Comparison of ENCODE assay signal across 8 cellular contexts in genomic region chr2:160407393-160408204, GRCh38.
DNase-seq lines count a peak whose midpoint lies in the region; ATAC-seq, FAIRE-seq and TF ChIP-seq lines count a peak whose summit lies in the region.

No MANE protein-coding gene starts in this region.

- peaks cover 74% of the 10 kb centered on the region for H3K79me2 ChIP-seq in mammary epithelial cell (ENCODE audit: insufficient read depth, low read length)

- H3K9me3 ChIP-seq in mammary epithelial cell (replicated peaks; ENCODE audit: insufficient read depth, low read length) (no peaks in the 10 kb centered on the region), kidney (ENCODE audit: control insufficient read depth in 1 of 2, low read length in 2 of 2) (no peaks in the 10 kb centered on the region)

- ATAC-seq in GM21529 (IDR thresholded peaks at IDR 0.05; ENCODE audit: unreplicated experiment), result peak; percentile 64

- dilution Hi-C loops in mammary epithelial cell (cut with HindIII; ENCODE audit: low sequenced_read_pairs), result no loop called here

- no peaks in the 10 kb centered on the region for H3K36me3 ChIP-seq in mammary epithelial cell (ENCODE audit: insufficient read depth, low read length)
- H3K36me3 ChIP-seq in kidney (ENCODE audit: control insufficient read depth in 1 of 2, insufficient read depth in 2 of 2, low read length in 2 of 2), result no peaks in the 10 kb centered on the region

- peaks cover 6% of the 10 kb centered on the region for H3K27me3 Mint-ChIP-seq in IgD-negative memory B cell

- peak overlapping the region; percentile 86 for H3K9ac ChIP-seq in mammary epithelial cell (ENCODE audit: insufficient read depth, low read length)
- H3K9ac ChIP-seq in kidney (ENCODE audit: low read length in 2 of 2), result peak overlapping the region in 1 of 2 donors; percentile 65

- in situ Hi-C loops in mammary epithelial cell (cut with MboI; ENCODE audit: low sequenced_read_pairs in 2 of 2), result no loop called here

- H3K9me3 Mint-ChIP-seq in IgD-negative memory B cell, result no peaks in the 10 kb centered on the region

- H2AFZ ChIP-seq in mammary epithelial cell (ENCODE audit: low read depth, low read length), result peak overlapping the region; percentile 68

- H3K4me3 ChIP-seq in mammary epithelial cell (replicated peaks in 1 of 3; ENCODE audit: insufficient read depth in 1 of 3, low read depth in 2 of 3, low read length in 3 of 3) (peak overlapping the region; percentile 76 to 85 (median 84)), kidney (ENCODE audit: low read length in 2 of 2) (peak overlapping the region; percentile 52 to 71)

- FAIRE-seq in kidney (lab: Jason Lieb, UNC), result no peak

- no peaks in the 10 kb centered on the region for H4K20me1 ChIP-seq in mammary epithelial cell (ENCODE audit: insufficient read depth, low read length)

- BruUV-seq in mammary epithelial cell (replicated peaks; lab: Mats Ljungman, UMichigan), result no TSS peak

- H3K4me2 ChIP-seq in mammary epithelial cell (ENCODE audit: insufficient read depth, low read depth, low read length), result peak overlapping the region; percentile 89

- peaks cover 41 to 62% (median 62%) of the 10 kb centered on the region in 3 donors for H3K4me1 Mint-ChIP-seq in IgD-negative memory B cell

- CTCF ChIA-PET in mammary epithelial cell (lab: Charles Lee; ENCODE audit: low non-redundant PET), result interaction anchor here (0.5 kb wide), 1 partner anchor 21 kb away, joined by 4 read pairs; no protein-coding TSS in a partner anchor

- peaks cover 6% of the 10 kb centered on the region for H3K36me3 Mint-ChIP-seq in IgD-negative memory B cell

- H3K27ac Mint-ChIP-seq in IgD-negative memory B cell, result peak overlapping the region; percentile 88 to 95 (median 95)

- 2% methylated on average over 17 of the region's 121 CpGs for WGBS in mammary epithelial cell (ENCODE audit: low coverage, missing lambda C conversion rate)

- peak overlapping the region; percentile 87 for H3K27ac ChIP-seq in mammary epithelial cell (ENCODE audit: insufficient read depth, low read depth, low read length)
- peak overlapping the region; percentile 77 to 84 for H3K27ac ChIP-seq in kidney (ENCODE audit: low read depth in 2 of 2, low read length in 2 of 2)

- H3K27me3 ChIP-seq in mammary epithelial cell (ENCODE audit: insufficient read depth, low read length), result no peaks in the 10 kb centered on the region

- H3K4me3 Mint-ChIP-seq in IgD-negative memory B cell, result peak overlapping the region; percentile 91 to 96 (median 94)

- DNase-seq in EH (ENCODE audit: low read depth) (peak; percentile 76), UCSD-AML1 (lab: John Stamatoyannopoulos, UW; ENCODE audit: unreplicated experiment) (peak; percentile 69), mammary epithelial cell (peak; percentile 55), kidney (peak; percentile 87), NCI-H1694 treated with DMSO at 0.1 percent for 48 hours (lab: John Stamatoyannopoulos, UW) (no peak)
- DNase-seq in stimulated activated CD4-positive, alpha-beta T cell treated with anti-CD3 and anti-CD28 coated beads, Interleukin-1b, Interleukin-23, amount 100 ng/mL, for 48 hours, result peak; percentile 46

- H3K4me1 ChIP-seq in mammary epithelial cell (ENCODE audit: insufficient read depth, low read length) (peaks cover 69% of the 10 kb centered on the region), kidney (ENCODE audit: control insufficient read depth in 1 of 2, insufficient read depth in 1 of 2, low read depth in 1 of 2, low read length in 2 of 2) (peaks cover 12 to 23% of the 10 kb centered on the region in 2 donors)

- intact Hi-C loops in mammary epithelial cell (cut with micrococcal nuclease) (loop anchor here (1.0 to 10.0 kb wide), 5 partner anchors 55 to 511 kb away; partner anchors contain the start of gene RBMS1), kidney (cut with DNase I) (no loop called here)

- no peak for TF ChIP-seq CTCF in mammary epithelial cell (conservative IDR thresholded peaks at IDR 0.05 in 1 of 2, IDR thresholded peaks at IDR 0.05 in 1 of 2; ENCODE audit: extremely low read depth in 1 of 2, insufficient read depth in 1 of 2, low read depth in 1 of 2, low read length in 2 of 2)
- no peak for TF ChIP-seq CTCF in kidney (IDR thresholded peaks at IDR 0.05; ENCODE audit: borderline replicate concordance, extremely low read depth, insufficient read depth)
